Comparison of ENCODE assay signal across 1 cellular context in genomic region chr16:15960124-15960971, GRCh38.
TF ChIP-seq lines count a peak whose summit lies in the region.

No MANE protein-coding gene starts in this region.

TF ChIP-seq in K562, 482 proteins besides CTCF, POLR2A, EP300 and RAD21 (continued from another document):
- TF ChIP-seq IRF9 (tag; IDR thresholded peaks at IDR 0.05), result no peak
- TF ChIP-seq SPI1 (IDR thresholded peaks at IDR 0.05; ENCODE audit: borderline replicate concordance, low read depth, low read length), result no peak
- TF ChIP-seq ZBTB49 (CRISPR knock-in tag; IDR thresholded peaks at IDR 0.05; ENCODE audit: borderline replicate concordance), result no peak
- TF ChIP-seq ZNF668 (CRISPR knock-in tag; IDR thresholded peaks at IDR 0.05), result no peak
- no peak for TF ChIP-seq ZC3H8 (IDR thresholded peaks at IDR 0.05)
- TF ChIP-seq ZNF586 (CRISPR knock-in tag; conservative IDR thresholded peaks at IDR 0.05), result no peak
- 0 out of 4 replicates have a peak, but pooled peaks of 1 of the 2 experiments have one; percentile 27 for TF ChIP-seq KDM1A (IDR thresholded peaks at IDR 0.05)
- no peak for TF ChIP-seq ADNP (tag; IDR thresholded peaks at IDR 0.05)
- peak; percentile 71 for TF ChIP-seq ZNF24 (IDR thresholded peaks at IDR 0.05)
- no peak for TF ChIP-seq ATF2 (CRISPR knock-in tag; IDR thresholded peaks at IDR 0.05)
- no peak for TF ChIP-seq ZKSCAN8 (CRISPR knock-in tag; IDR thresholded peaks at IDR 0.05)
- TF ChIP-seq ZNF408 (CRISPR knock-in tag; IDR thresholded peaks at IDR 0.05; ENCODE audit: low read depth), result no peak
- TF ChIP-seq ZNF121 (CRISPR knock-in tag; conservative IDR thresholded peaks at IDR 0.05), result peak; percentile 45; the same call in 1 of the 2 replicates
- TF ChIP-seq ELF4 (CRISPR knock-in tag; IDR thresholded peaks at IDR 0.05), result no peak
- TF ChIP-seq HDAC6 (IDR thresholded peaks at IDR 0.05; ENCODE audit: low read depth, low read length), result no peak
- TF ChIP-seq STAT6 (CRISPR knock-in tag; IDR thresholded peaks at IDR 0.05), result no peak
- no peak for TF ChIP-seq ZNF644 (tag; IDR thresholded peaks at IDR 0.05; ENCODE audit: low read depth)
- no peak for TF ChIP-seq XRCC5 (IDR thresholded peaks at IDR 0.05; ENCODE audit: low read depth, low read length)
- no peak for TF ChIP-seq EGR1 (conservative IDR thresholded peaks at IDR 0.05)
- no peak for TF ChIP-seq JUN (IDR thresholded peaks at IDR 0.05; ENCODE audit: borderline replicate concordance, low read depth, low read length)
- no peak for TF ChIP-seq JUN (CRISPR knock-in tag; IDR thresholded peaks at IDR 0.05; ENCODE audit: borderline replicate concordance)
- TF ChIP-seq CHAMP1 (IDR thresholded peaks at IDR 0.05), result no peak
